ENCODE assay signal across 1 cellular context in the genomic region with DNA sequence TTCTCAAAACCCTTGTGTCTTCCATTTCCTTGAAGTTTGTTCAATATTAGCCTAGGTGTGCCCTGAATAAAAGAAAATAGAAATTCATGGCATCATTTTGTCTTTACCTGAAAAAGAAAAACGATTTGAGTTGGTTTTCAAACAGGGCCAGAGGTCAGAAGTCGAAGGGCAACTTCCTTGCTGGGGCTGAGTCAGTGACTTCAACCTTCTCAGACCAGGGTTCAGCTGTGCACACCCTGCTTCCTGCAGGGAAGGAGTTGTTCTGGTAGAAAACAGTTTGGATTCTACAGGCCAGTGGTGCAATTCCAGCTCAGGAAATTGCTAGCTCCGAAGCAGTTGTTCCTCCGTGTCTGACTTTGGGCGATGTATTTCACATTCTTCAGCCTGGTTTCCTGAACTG.
TF ChIP-seq lines count a peak whose summit lies in the region.

No MANE protein-coding gene starts in this region.

TF ChIP-seq in liver, 16 proteins besides CTCF, POLR2A, EP300 and RAD21 (continued from another document):
- TF ChIP-seq REST (IDR thresholded peaks at IDR 0.05) = no peak
- TF ChIP-seq YY1 (IDR thresholded peaks at IDR 0.05) = no peak
- no peak for TF ChIP-seq HNF4G (IDR thresholded peaks at IDR 0.05)
- TF ChIP-seq EGR1 (IDR thresholded peaks at IDR 0.05; ENCODE audit: low read depth in 2 of 2) = no peak
- peak; percentile 6 to 43 for TF ChIP-seq HNF4A (conservative IDR thresholded peaks at IDR 0.05)
- TF ChIP-seq NR2F2 (IDR thresholded peaks at IDR 0.05) = peak; percentile 55
- TF ChIP-seq, protein P1, sequence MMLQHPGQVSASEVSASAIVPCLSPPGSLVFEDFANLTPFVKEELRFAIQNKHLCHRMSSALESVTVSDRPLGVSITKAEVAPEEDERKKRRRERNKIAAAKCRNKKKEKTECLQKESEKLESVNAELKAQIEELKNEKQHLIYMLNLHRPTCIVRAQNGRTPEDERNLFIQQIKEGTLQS (IDR thresholded peaks at IDR 0.05) = no peak
- no peak for TF ChIP-seq MAX (IDR thresholded peaks at IDR 0.05)
- no peak for TF ChIP-seq GABPA (IDR thresholded peaks at IDR 0.05 in 1 of 2, conservative IDR thresholded peaks at IDR 0.05 in 1 of 2)
- TF ChIP-seq TAF1 (conservative IDR thresholded peaks at IDR 0.05) = no peak
- TF ChIP-seq JUND (IDR thresholded peaks at IDR 0.05) = no peak
- TF ChIP-seq, protein P2, sequence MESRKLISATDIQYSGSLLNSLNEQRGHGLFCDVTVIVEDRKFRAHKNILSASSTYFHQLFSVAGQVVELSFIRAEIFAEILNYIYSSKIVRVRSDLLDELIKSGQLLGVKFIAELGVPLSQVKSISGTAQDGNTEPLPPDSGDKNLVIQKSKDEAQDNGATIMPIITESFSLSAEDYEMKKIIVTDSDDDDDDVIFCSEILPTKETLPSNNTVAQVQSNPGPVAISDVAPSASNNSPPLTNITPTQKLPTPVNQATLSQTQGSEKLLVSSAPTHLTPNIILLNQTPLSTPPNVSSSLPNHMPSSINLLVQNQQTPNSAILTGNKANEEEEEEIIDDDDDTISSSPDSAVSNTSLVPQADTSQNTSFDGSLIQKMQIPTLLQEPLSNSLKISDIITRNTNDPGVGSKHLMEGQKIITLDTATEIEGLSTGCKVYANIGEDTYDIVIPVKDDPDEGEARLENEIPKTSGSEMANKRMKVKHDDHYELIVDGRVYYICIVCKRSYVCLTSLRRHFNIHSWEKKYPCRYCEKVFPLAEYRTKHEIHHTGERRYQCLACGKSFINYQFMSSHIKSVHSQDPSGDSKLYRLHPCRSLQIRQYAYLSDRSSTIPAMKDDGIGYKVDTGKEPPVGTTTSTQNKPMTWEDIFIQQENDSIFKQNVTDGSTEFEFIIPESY (IDR thresholded peaks at IDR 0.05) = no peak
- TF ChIP-seq FOXA1 (IDR thresholded peaks at IDR 0.05) = no peak
